Comparison of ENCODE assay signal across 1 cellular context in the genomic region with DNA sequence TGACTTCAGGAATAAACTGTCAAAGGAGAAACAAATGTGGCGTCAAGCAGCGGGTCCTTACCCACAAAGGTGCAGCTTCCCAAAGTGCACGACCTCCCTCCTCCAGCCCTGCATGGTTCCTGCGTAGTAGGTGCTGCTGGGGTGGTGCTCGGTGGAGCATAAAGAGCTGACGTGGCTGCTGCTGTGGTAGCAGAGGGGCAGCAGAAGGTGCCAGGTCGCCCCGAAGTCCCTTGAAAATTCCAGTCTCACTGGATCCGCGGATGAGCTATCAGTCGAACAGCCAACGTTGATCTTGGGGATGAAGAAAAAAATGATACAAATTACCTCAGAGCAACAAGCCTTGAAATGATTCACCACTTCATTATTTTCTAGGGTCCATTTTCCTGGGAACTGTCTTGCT.
TF ChIP-seq lines count a peak whose summit lies in the region.

No MANE protein-coding gene starts in this region.

TF ChIP-seq in IMR-90, 13 proteins besides CTCF, POLR2A, EP300 and RAD21:
- no peak for TF ChIP-seq NFE2L2 (IDR thresholded peaks at IDR 0.05; ENCODE audit: low read depth, low read length)
- TF ChIP-seq, protein P1, sequence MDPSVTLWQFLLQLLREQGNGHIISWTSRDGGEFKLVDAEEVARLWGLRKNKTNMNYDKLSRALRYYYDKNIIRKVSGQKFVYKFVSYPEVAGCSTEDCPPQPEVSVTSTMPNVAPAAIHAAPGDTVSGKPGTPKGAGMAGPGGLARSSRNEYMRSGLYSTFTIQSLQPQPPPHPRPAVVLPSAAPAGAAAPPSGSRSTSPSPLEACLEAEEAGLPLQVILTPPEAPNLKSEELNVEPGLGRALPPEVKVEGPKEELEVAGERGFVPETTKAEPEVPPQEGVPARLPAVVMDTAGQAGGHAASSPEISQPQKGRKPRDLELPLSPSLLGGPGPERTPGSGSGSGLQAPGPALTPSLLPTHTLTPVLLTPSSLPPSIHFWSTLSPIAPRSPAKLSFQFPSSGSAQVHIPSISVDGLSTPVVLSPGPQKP (IDR thresholded peaks at IDR 0.05; ENCODE audit: borderline replicate concordance, low read depth, low read length) = no peak
- TF ChIP-seq MAZ (IDR thresholded peaks at IDR 0.05; ENCODE audit: borderline replicate concordance, low read depth, low read length) = no peak
- TF ChIP-seq BHLHE40 (IDR thresholded peaks at IDR 0.05; ENCODE audit: low read depth, low read length) = no peak
- TF ChIP-seq, protein P2, sequence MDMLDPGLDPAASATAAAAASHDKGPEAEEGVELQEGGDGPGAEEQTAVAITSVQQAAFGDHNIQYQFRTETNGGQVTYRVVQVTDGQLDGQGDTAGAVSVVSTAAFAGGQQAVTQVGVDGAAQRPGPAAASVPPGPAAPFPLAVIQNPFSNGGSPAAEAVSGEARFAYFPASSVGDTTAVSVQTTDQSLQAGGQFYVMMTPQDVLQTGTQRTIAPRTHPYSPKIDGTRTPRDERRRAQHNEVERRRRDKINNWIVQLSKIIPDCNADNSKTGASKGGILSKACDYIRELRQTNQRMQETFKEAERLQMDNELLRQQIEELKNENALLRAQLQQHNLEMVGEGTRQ (IDR thresholded peaks at IDR 0.05; ENCODE audit: low read depth, low read length) = no peak
- TF ChIP-seq MXI1 (IDR thresholded peaks at IDR 0.05; ENCODE audit: borderline replicate concordance, low read depth, low read length) = no peak
- no peak for TF ChIP-seq CEBPB (IDR thresholded peaks at IDR 0.05; ENCODE audit: low read depth, low read length)
- no peak for TF ChIP-seq RFX5 (IDR thresholded peaks at IDR 0.05; ENCODE audit: low read depth, low read length)
- TF ChIP-seq CHD1 (IDR thresholded peaks at IDR 0.05; ENCODE audit: low read depth, low read length) = no peak
- no peak for TF ChIP-seq SMC3 (IDR thresholded peaks at IDR 0.05; ENCODE audit: low read depth, low read length)
- no peak for TF ChIP-seq RCOR1 (IDR thresholded peaks at IDR 0.05; ENCODE audit: insufficient replicate concordance, low read length)
- no peak for TF ChIP-seq MAFK (IDR thresholded peaks at IDR 0.05; ENCODE audit: low read depth, low read length)
- TF ChIP-seq FOS (IDR thresholded peaks at IDR 0.05; ENCODE audit: low read depth, low read length) = no peak
TF ChIP-seq in IMR-90: peak in this region for 0.
